8 cellular contexts compared by ENCODE assay signal in the genomic region with DNA sequence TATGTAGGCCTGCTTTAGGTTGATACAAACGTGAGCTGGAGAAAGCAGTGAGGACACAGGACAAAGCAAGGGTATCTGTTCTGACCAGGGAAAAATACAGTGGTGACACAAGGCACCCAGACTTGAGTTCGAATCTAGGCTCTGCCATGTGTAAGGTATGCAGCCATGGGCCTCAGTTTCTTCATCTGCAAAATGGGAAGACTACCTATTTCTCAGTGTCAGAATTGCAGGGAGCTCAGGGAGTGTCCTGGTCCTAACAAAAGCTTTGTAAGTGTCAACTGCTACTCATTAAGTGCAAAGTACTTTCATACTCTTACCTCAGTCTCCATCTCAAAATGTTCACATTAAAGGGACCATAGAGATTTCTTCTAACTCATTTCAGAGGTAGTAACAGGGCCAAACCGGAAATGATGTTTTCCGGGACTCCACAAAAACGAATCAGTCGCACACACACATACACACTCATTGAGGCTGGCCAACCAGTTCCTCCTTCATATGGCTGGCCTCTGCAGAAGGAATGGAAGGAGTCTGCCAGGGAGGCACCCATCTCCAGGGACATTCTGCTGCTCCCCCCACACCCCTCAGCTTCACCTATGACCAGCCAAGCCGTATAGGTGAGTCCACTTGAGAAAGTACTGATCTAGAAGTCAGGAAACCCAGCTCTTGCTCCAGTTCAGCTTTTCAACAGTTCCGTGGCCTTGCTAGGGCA.
DNase-seq lines count a peak whose midpoint lies in the region; ATAC-seq lines count a peak whose summit lies in the region.

No MANE protein-coding gene starts in this region.

- H3K36me3 ChIP-seq in duodenal mucosa (ENCODE audit: control insufficient read depth in 1 of 2, insufficient read depth in 2 of 2, low read length in 2 of 2), result no peaks in the 10 kb centered on the region

- H3K9ac ChIP-seq in duodenal mucosa (ENCODE audit: low read depth in 1 of 2, low read length in 2 of 2), result no peak overlapping the region

- DNase-seq in NOMO-1 treated with DMSO at 0.1 percent for 48 hours (lab: John Stamatoyannopoulos, UW; ENCODE audit: unreplicated experiment) (peak; percentile 43), NCI-H82 treated with DMSO at 0.1 percent for 48 hours (lab: John Stamatoyannopoulos, UW; ENCODE audit: unreplicated experiment) (no peak), midbrain (lab: John Stamatoyannopoulos, UW) (no peak), pons (ENCODE audit: low spot score) (no peak)

- H3K27me3 ChIP-seq in duodenal mucosa (ENCODE audit: control insufficient read depth in 1 of 2, insufficient read depth in 2 of 2, low read length in 2 of 2), result no peaks in the 10 kb centered on the region

- peaks cover 91 to 97% of the 10 kb centered on the region in 2 donors for H3K4me1 ChIP-seq in duodenal mucosa (ENCODE audit: control insufficient read depth in 1 of 2, insufficient read depth in 2 of 2, low read length in 2 of 2)

- no peaks in the 10 kb centered on the region for H3K9me3 ChIP-seq in duodenal mucosa (ENCODE audit: control insufficient read depth in 1 of 2, low read length in 2 of 2)

- H3K27ac ChIP-seq in duodenal mucosa (ENCODE audit: low read depth, low read length), result peak overlapping the region; percentile 21
- peak overlapping the region in 17 of 21 experiments; percentile 4 to 79 (median 49) for H3K27ac ChIP-seq in skin epidermis

- ATAC-seq in GM18909 (IDR thresholded peaks at IDR 0.05; ENCODE audit: poor library complexity, unreplicated experiment) (peak; percentile 34), GM21360 (IDR thresholded peaks at IDR 0.05; ENCODE audit: unreplicated experiment) (no peak)

- H3K4me3 ChIP-seq in duodenal mucosa (ENCODE audit: low read depth in 1 of 2, low read length in 2 of 2), result peak overlapping the region; percentile 20 to 24
- H3K4me3 ChIP-seq in skin epidermis, result no peak overlapping the region

Comparison
In these comparisons a context has a peak if more than half of its experiments do, and no peak if none do; other contexts are left out.
1. H3K4me3 ChIP-seq: peak in duodenal mucosa (2 of 2); none in skin epidermis (0 of 7).